Comparison of ENCODE assay signal across 2 cellular contexts in genomic region chr17:50668025-50668837, GRCh38.
A peak's percentile ranks its signal among the peaks of the same experiment; 100 is the strongest.
TF ChIP-seq lines count a peak whose summit lies in the region.

No MANE protein-coding gene starts in this region.

TF ChIP-seq in K562, 482 proteins besides CTCF, POLR2A, EP300 and RAD21:
- TF ChIP-seq ZBTB7A (IDR thresholded peaks at IDR 0.05; ENCODE audit: borderline replicate concordance, control insufficient read depth, low read depth, low read length): 0 out of 2 replicates have a peak, but pooled peaks have one; percentile 31
- TF ChIP-seq ATF3 (IDR thresholded peaks at IDR 0.05): peak; percentile 56
- TF ChIP-seq ATF3 (CRISPR knock-in tag; conservative IDR thresholded peaks at IDR 0.05): no peak
- TF ChIP-seq ESRRA (IDR thresholded peaks at IDR 0.05; ENCODE audit: borderline replicate concordance, low read depth): 0 out of 2 replicates have a peak, but pooled peaks have one; percentile 55
- peak; percentile 71 for TF ChIP-seq NR2C1 (IDR thresholded peaks at IDR 0.05)
- TF ChIP-seq NR2C1 (tag; IDR thresholded peaks at IDR 0.05): peak; percentile 66
- TF ChIP-seq TRIM24 (IDR thresholded peaks at IDR 0.05): 0 out of 4 replicates have a peak, but pooled peaks of 1 of the 2 experiments have one; percentile 24
- no peak for TF ChIP-seq MAFG (tag; conservative IDR thresholded peaks at IDR 0.05)
- no peak for TF ChIP-seq NR2C2 (CRISPR knock-in tag; IDR thresholded peaks at IDR 0.05)
- TF ChIP-seq NR2C2 (tag; IDR thresholded peaks at IDR 0.05): peak; percentile 31; the same call in 1 of the 2 replicates
- TF ChIP-seq MCM5 (IDR thresholded peaks at IDR 0.05; ENCODE audit: low read depth): no peak

TF ChIP-seq in liver, 16 proteins besides CTCF, POLR2A, EP300 and RAD21:
- no peak for TF ChIP-seq MAX (IDR thresholded peaks at IDR 0.05)
- no peak for TF ChIP-seq HNF4G (IDR thresholded peaks at IDR 0.05)
- peak; percentile 59 to 72 for TF ChIP-seq RXRA (IDR thresholded peaks at IDR 0.05)
- peak; percentile 59 for TF ChIP-seq NR2F2 (IDR thresholded peaks at IDR 0.05)
- no peak for TF ChIP-seq GABPA (IDR thresholded peaks at IDR 0.05 in 1 of 2, conservative IDR thresholded peaks at IDR 0.05 in 1 of 2)
